Comparison of ENCODE assay signal across 8 cellular contexts in the genomic region with DNA sequence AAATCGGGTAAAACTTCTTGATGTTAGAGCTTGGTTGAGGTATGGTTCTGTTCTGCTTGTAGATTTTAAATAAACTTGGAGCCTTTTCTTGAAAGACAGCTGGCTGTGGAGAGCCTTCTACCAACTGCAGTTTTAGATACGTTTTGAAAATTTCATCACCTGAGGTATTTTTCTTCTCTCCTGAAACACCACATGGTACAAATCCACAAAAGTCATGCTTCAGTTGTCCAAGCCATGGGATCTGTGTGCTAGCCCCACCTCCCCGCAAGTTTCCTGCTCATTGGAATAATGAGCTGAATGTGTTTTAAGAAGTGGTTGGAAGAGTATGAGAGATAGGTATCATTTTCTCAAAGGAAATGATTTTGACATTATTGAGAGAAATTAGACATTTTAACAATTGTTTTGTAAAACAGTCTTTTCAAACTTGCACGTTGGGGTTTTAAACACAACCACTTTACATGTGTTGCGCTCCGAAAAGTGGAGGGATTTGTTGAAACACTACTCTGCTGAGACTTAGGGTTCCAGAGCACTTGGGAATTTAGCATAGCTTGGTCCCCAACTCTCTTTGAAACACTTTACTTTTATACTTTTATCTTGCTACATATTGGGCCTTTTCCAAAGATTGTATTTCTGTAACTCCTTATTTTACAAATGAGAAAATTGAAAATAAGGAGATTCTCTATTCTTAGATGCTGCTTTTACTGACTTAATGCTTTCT. TPM values are rescaled to one million over a fixed set of nuclear protein-coding genes. Genes with fewer than 3 reads are reported as not detected.
DNase-seq lines count a peak whose midpoint lies in the region; ATAC-seq and TF ChIP-seq lines count a peak whose summit lies in the region.

No MANE protein-coding gene starts in this region.

- H3K4me1 Mint-ChIP-seq in CD4-positive, alpha-beta T cell (ENCODE audit: low read depth) = peaks cover 67% of the 10 kb centered on the region
- H3K4me1 Mint-ChIP-seq in activated CD4-positive, alpha-beta memory T cell treated with anti-CD3 and anti-CD28 coated beads for 36 hours (ENCODE audit: low read depth) = peaks cover 58% of the 10 kb centered on the region

- peak overlapping the region; percentile 54 for H3K27ac ChIP-seq in CD4-positive, alpha-beta T cell (ENCODE audit: low read depth, low read length)
- peak overlapping the region; percentile 98 for H3K27ac ChIP-seq in hepatocyte
- H3K27ac ChIP-seq in skin epidermis = peak overlapping the region in 20 of 21 experiments; percentile 94 to 100 (median 98)

- H3K27me3 Mint-ChIP-seq in CD4-positive, alpha-beta T cell = no peaks in the 10 kb centered on the region
- H3K27me3 Mint-ChIP-seq in activated CD4-positive, alpha-beta memory T cell treated with anti-CD3 and anti-CD28 coated beads for 36 hours = no peaks in the 10 kb centered on the region

- H3K79me2 ChIP-seq in hepatocyte = peaks cover 54% of the 10 kb centered on the region

- TF ChIP-seq CTCF in CD4-positive, alpha-beta T cell (IDR thresholded peaks at IDR 0.05) = no peak
- TF ChIP-seq CTCF in HFF-Myc (IDR thresholded peaks at IDR 0.05; ENCODE audit: low read depth, low read length, missing control alignments) (no peak), hepatocyte (IDR thresholded peaks at IDR 0.05; ENCODE audit: poor library complexity) (no peak)

- WGBS in hepatocyte (ENCODE audit: low lambda C conversion rate, missing lambda C conversion rate) = 14% methylated on average over 6 of the region's 6 CpGs

- no peaks in the 10 kb centered on the region for H3K9me2 ChIP-seq in hepatocyte (replicated peaks; ENCODE audit: insufficient read depth)

- peaks cover 10% of the 10 kb centered on the region for H3K36me3 Mint-ChIP-seq in CD4-positive, alpha-beta T cell (ENCODE audit: low read depth)
- peaks cover 6% of the 10 kb centered on the region for H3K36me3 Mint-ChIP-seq in activated CD4-positive, alpha-beta memory T cell treated with anti-CD3 and anti-CD28 coated beads for 36 hours

- intact Hi-C loops in CD4-positive, alpha-beta T cell (cut with DNase I, micrococcal nuclease) = loop anchor here in 1 of 2 experiments (2.0 to 10.0 kb wide), 4 partner anchors 14 to 734 kb away; a partner anchor contains a TSS
- intact Hi-C loops in activated CD4-positive, alpha-beta memory T cell treated with anti-CD3 and anti-CD28 coated beads for 36 hours (cut with micrococcal nuclease) = no loop called here

- peak overlapping the region; percentile 88 for H3K4me2 ChIP-seq in hepatocyte

- H2AFZ ChIP-seq in hepatocyte = peak overlapping the region; percentile 61

- H3K4me3 ChIP-seq in HFF-Myc (replicated peaks; ENCODE audit: low read depth, low read length) = peak overlapping the region; percentile 52
- peak overlapping the region; percentile 88 for H3K4me3 ChIP-seq in hepatocyte
- H3K4me3 ChIP-seq in skin epidermis = peak overlapping the region; percentile 61 to 96 (median 91)

- no peak for DNase-seq in CD4-positive, alpha-beta T cell
- no peak for DNase-seq in HFF-Myc (ENCODE audit: extremely low read depth, low read depth)
- no peak for DNase-seq in activated CD4-positive, alpha-beta memory T cell treated with anti-CD3 and anti-CD28 coated beads for 36 hours
- peak; percentile 39 for DNase-seq in hepatocyte (ENCODE audit: low spot score)
- DNase-seq in stimulated activated CD4-positive, alpha-beta T cell treated with anti-CD3 and anti-CD28 coated beads, Interleukin-4, amount 100 ng/mL, for 4 hours = no peak
- no peak for DNase-seq in SIG-M5 (lab: John Stamatoyannopoulos, UW)
- DNase-seq in HUDEP-2 (lab: John Stamatoyannopoulos, UW; ENCODE audit: unreplicated experiment in 76 of 76) = no peak

- peak overlapping the region; percentile 92 for H3K4me3 Mint-ChIP-seq in CD4-positive, alpha-beta T cell
- peak overlapping the region; percentile 82 for H3K4me3 Mint-ChIP-seq in activated CD4-positive, alpha-beta memory T cell treated with anti-CD3 and anti-CD28 coated beads for 36 hours

- peaks cover 28% of the 10 kb centered on the region for H3K4me1 ChIP-seq in hepatocyte (ENCODE audit: insufficient read depth)

- no peaks in the 10 kb centered on the region for H3K9me3 ChIP-seq in CD4-positive, alpha-beta T cell (ENCODE audit: control insufficient read depth, low read length)
- no peaks in the 10 kb centered on the region for H3K9me3 ChIP-seq in hepatocyte (ENCODE audit: low read depth)

- H4K20me1 ChIP-seq in hepatocyte (ENCODE audit: insufficient read depth, poor library complexity, severe bottlenecking) = peaks cover 50% of the 10 kb centered on the region

- no peaks in the 10 kb centered on the region for H3K9me3 Mint-ChIP-seq in CD4-positive, alpha-beta T cell
- H3K9me3 Mint-ChIP-seq in activated CD4-positive, alpha-beta memory T cell treated with anti-CD3 and anti-CD28 coated beads for 36 hours = no peaks in the 10 kb centered on the region

- POLR2A ChIA-PET in CD4-positive, alpha-beta T cell (lab: Charles Lee) = interaction anchor here (0.6 to 3.9 kb wide), 6 partner anchors 81 to 730 kb away, joined by 3 to 93 read pairs (median 4); a partner anchor contains a TSS
- POLR2A ChIA-PET in activated CD4-positive, alpha-beta memory T cell treated with anti-CD3 and anti-CD28 coated beads for 36 hours (lab: Charles Lee) = interaction anchor here (0.7 kb wide), 1 partner anchor 80 kb away, joined by 3 read pairs; no protein-coding TSS in a partner anchor

- no peaks in the 10 kb centered on the region for H3K36me3 ChIP-seq in hepatocyte (replicated peaks; ENCODE audit: insufficient read depth, low read depth)

- ATAC-seq in CD4-positive, alpha-beta T cell (ENCODE audit: poor library complexity) = no peak

- CTCF ChIA-PET in CD4-positive, alpha-beta T cell (lab: Charles Lee) = interaction anchor here (1.0 kb wide), 2 partner anchors 16 to 81 kb away, joined by 3 to 4 read pairs; no protein-coding TSS in a partner anchor
- CTCF ChIA-PET in activated CD4-positive, alpha-beta memory T cell treated with anti-CD3 and anti-CD28 coated beads for 36 hours (lab: Charles Lee) = interaction anchor here (0.7 to 2.7 kb wide), 5 partner anchors 15 to 285 kb away, joined by 3 to 15 read pairs (median 8); no protein-coding TSS in a partner anchor

- H3K27me3 ChIP-seq in CD4-positive, alpha-beta T cell (ENCODE audit: control insufficient read depth, insufficient read depth, low read length) = no peaks in the 10 kb centered on the region
- H3K27me3 ChIP-seq in hepatocyte = no peaks in the 10 kb centered on the region

- H3K27ac Mint-ChIP-seq in CD4-positive, alpha-beta T cell = peak overlapping the region; percentile 81
- peak overlapping the region; percentile 76 for H3K27ac Mint-ChIP-seq in activated CD4-positive, alpha-beta memory T cell treated with anti-CD3 and anti-CD28 coated beads for 36 hours

RNA-seq across cellular contexts. Expression of a gene that starts 1.5 kb away (rescaled TPM):
- 10 to 100 TPM; 96.9 to 97.2 TPM for total RNA-seq in CD4-positive, alpha-beta T cell
- 10 to 100 TPM; 44.0 to 47.3 TPM for total RNA-seq in activated CD4-positive, alpha-beta memory T cell treated with anti-CD3 and anti-CD28 coated beads for 36 hours
- 36.4 and 41.7 TPM in 2 replicates for total RNA-seq in hepatocyte
- polyA plus RNA-seq in hepatocyte = 16.2 and 24.2 TPM in 2 replicates
